Comparison of ENCODE assay signal across 10 cellular contexts in genomic region chr14:72450473-72451044, GRCh38.
DNase-seq lines count a peak whose midpoint lies in the region; ATAC-seq and TF ChIP-seq lines count a peak whose summit lies in the region.
"Had no signal": no experiment of that assay in that cellular context is flagged by ENCODE, and none has a peak within 500 bp of the region (broad histone marks: within the 10 kb centered on the region; RNA-seq: fewer than 3 reads in every experiment).

No MANE protein-coding gene starts in this region.

- peak overlapping the region; percentile 92 for H3K18ac ChIP-seq in neuronal stem cell (ENCODE audit: low read length)

- peaks cover 8% of the 10 kb centered on the region for H3F3A ChIP-seq in MM.1S (ENCODE audit: insufficient read depth, low read length)

- no TSS peak for BruUV-seq in mammary epithelial cell (replicated peaks; lab: Mats Ljungman, UMichigan)

- H2BK5ac ChIP-seq in neuronal stem cell (ENCODE audit: low read length) = no peak overlapping the region

- H3K27me3 ChIP-seq in MM.1S (replicated peaks; ENCODE audit: insufficient read depth, low read length) = no peaks in the 10 kb centered on the region
- H3K27me3 ChIP-seq in neuronal stem cell (ENCODE audit: control insufficient read depth in 3 of 3, insufficient read depth in 3 of 3, low read depth in 1 of 3, low read length in 3 of 3) = no peaks in the 10 kb centered on the region
- H3K27me3 ChIP-seq in mammary epithelial cell (ENCODE audit: insufficient read depth, low read length) = no peaks in the 10 kb centered on the region
- H3K27me3 ChIP-seq: cardiac muscle cell had no signal

- peak overlapping the region; percentile 45 for H3K4me2 ChIP-seq in MM.1S (ENCODE audit: low read depth, low read length)
- H3K4me2 ChIP-seq in neuronal stem cell (ENCODE audit: insufficient read depth, low read length, poor library complexity, severe bottlenecking) = no peak overlapping the region
- H3K4me2 ChIP-seq in mammary epithelial cell (ENCODE audit: insufficient read depth, low read depth, low read length) = no peak overlapping the region

- H3K23ac ChIP-seq in neuronal stem cell (ENCODE audit: low read depth, low read length, poor library complexity) = peak overlapping the region; percentile 21

- H3K9me2 ChIP-seq in MM.1S (replicated peaks; ENCODE audit: insufficient read depth, low read length) = no peaks in the 10 kb centered on the region

- H3K9ac ChIP-seq in MM.1S (ENCODE audit: low read length) = peak overlapping the region; percentile 55
- H3K9ac ChIP-seq in neuronal stem cell (ENCODE audit: low read depth, low read length, poor library complexity) = no peak overlapping the region
- no peak overlapping the region for H3K9ac ChIP-seq in mammary epithelial cell (ENCODE audit: insufficient read depth, low read length)

- in situ Hi-C loops in mammary epithelial cell (cut with MboI; ENCODE audit: low sequenced_read_pairs in 2 of 2) = no loop called here

- H3K14ac ChIP-seq in neuronal stem cell (ENCODE audit: low read length) = no peak overlapping the region

- no CpG with 5 or more reads among the region's 7 CpGs for WGBS in neuronal stem cell (ENCODE audit: extremely low coverage in 2 of 2, insufficient read length in 2 of 2, insufficient replicate concordance in 1 of 2), 2 donors
- WGBS in mammary epithelial cell (ENCODE audit: low coverage, missing lambda C conversion rate) = 66% methylated on average over 7 of the region's 7 CpGs

- H3K79me2 ChIP-seq in MM.1S (ENCODE audit: low read length) (no peaks in the 10 kb centered on the region), mammary epithelial cell (ENCODE audit: insufficient read depth, low read length) (no peaks in the 10 kb centered on the region)

- no peaks in the 10 kb centered on the region for H4K20me1 ChIP-seq in MM.1S (ENCODE audit: insufficient read depth, low read length)
- H4K20me1 ChIP-seq in mammary epithelial cell (ENCODE audit: insufficient read depth, low read length) = no peaks in the 10 kb centered on the region

- H2BK120ac ChIP-seq in neuronal stem cell (ENCODE audit: low read depth, low read length) = no peak overlapping the region

- peak overlapping the region; percentile 3 for H2BK15ac ChIP-seq in neuronal stem cell (ENCODE audit: low read length)

- H3K79me1 ChIP-seq in neuronal stem cell (ENCODE audit: low read depth, low read length) = no peaks in the 10 kb centered on the region

- dilution Hi-C loops in mammary epithelial cell (cut with HindIII; ENCODE audit: low sequenced_read_pairs) = no loop called here

- TF ChIP-seq CTCF in MM.1S (IDR thresholded peaks at IDR 0.05; ENCODE audit: low read length) (no peak), mammary epithelial cell (conservative IDR thresholded peaks at IDR 0.05 in 1 of 2, IDR thresholded peaks at IDR 0.05 in 1 of 2; ENCODE audit: extremely low read depth in 1 of 2, insufficient read depth in 1 of 2, low read depth in 1 of 2, low read length in 2 of 2) (no peak)

- H3K4me1 ChIP-seq in MM.1S (ENCODE audit: low read length) (peaks cover 27% of the 10 kb centered on the region), neuronal stem cell (ENCODE audit: control insufficient read depth in 2 of 2, insufficient read depth in 1 of 2, low read depth in 1 of 2, low read length in 2 of 2) (peaks cover 9 to 10% of the 10 kb centered on the region in 2 donors), mammary epithelial cell (ENCODE audit: insufficient read depth, low read length) (no peaks in the 10 kb centered on the region)

- H3K4me3 ChIP-seq in MM.1S (ENCODE audit: low read length) (no peak overlapping the region), neuronal stem cell (ENCODE audit: low read length in 2 of 2) (no peak overlapping the region), mammary epithelial cell (replicated peaks in 1 of 3; ENCODE audit: insufficient read depth in 1 of 3, low read depth in 2 of 3, low read length in 3 of 3) (no peak overlapping the region)
- H3K4me3 ChIP-seq: cardiac muscle cell had no signal

- no peak overlapping the region for H4K8ac ChIP-seq in neuronal stem cell (ENCODE audit: low read depth, low read length)

- intact Hi-C loops in mammary epithelial cell (cut with micrococcal nuclease) = no loop called here
- intact Hi-C loops in Right ventricle myocardium superior (cut with DNase I) = no loop called here
- intact Hi-C loops in Right ventricle myocardium inferior (cut with DNase I) = no loop called here

- no peaks in the 10 kb centered on the region for H3K36me3 ChIP-seq in MM.1S (replicated peaks; ENCODE audit: insufficient read depth, low read length)
- no peaks in the 10 kb centered on the region for H3K36me3 ChIP-seq in neuronal stem cell (replicated peaks in 1 of 2; ENCODE audit: control insufficient read depth in 2 of 2, insufficient read depth in 2 of 2, low read length in 2 of 2)
- H3K36me3 ChIP-seq in mammary epithelial cell (ENCODE audit: insufficient read depth, low read length) = no peaks in the 10 kb centered on the region
- H3K36me3 ChIP-seq: cardiac muscle cell had no signal

- peak overlapping the region; percentile 49 for H4K91ac ChIP-seq in neuronal stem cell (ENCODE audit: low read depth, low read length, poor library complexity)

- no peak overlapping the region for H2BK12ac ChIP-seq in neuronal stem cell (ENCODE audit: low read length)

- no peak overlapping the region for H3K4ac ChIP-seq in neuronal stem cell (ENCODE audit: low read length)

- H3K27ac ChIP-seq in MM.1S (ENCODE audit: low read length) (peak overlapping the region; percentile 98), neuronal stem cell (replicated peaks; ENCODE audit: low read length) (peak overlapping the region; percentile 75), mammary epithelial cell (ENCODE audit: insufficient read depth, low read depth, low read length) (no peak overlapping the region)
- H3K27ac ChIP-seq: cardiac muscle cell had no signal

- H3K9me3 ChIP-seq in MM.1S (replicated peaks; ENCODE audit: insufficient read depth, low read length) (no peaks in the 10 kb centered on the region), neuronal stem cell (replicated peaks in 1 of 2; ENCODE audit: control insufficient read depth in 2 of 2, insufficient read depth in 1 of 2, low read depth in 1 of 2, low read length in 2 of 2) (no peaks in the 10 kb centered on the region), mammary epithelial cell (replicated peaks; ENCODE audit: insufficient read depth, low read length) (no peaks in the 10 kb centered on the region)

- H2AFZ ChIP-seq in MM.1S (ENCODE audit: low read length) = peak overlapping the region; percentile 67; the same call in 1 of the 2 replicates
- H2AFZ ChIP-seq in neuronal stem cell (ENCODE audit: low read length) = peak overlapping the region; percentile 89
- H2AFZ ChIP-seq in mammary epithelial cell (ENCODE audit: low read depth, low read length) = no peak overlapping the region

- H2AK5ac ChIP-seq in neuronal stem cell (ENCODE audit: low read depth, low read length) = no peak overlapping the region

- ATAC-seq in GM19455 (IDR thresholded peaks at IDR 0.05; ENCODE audit: unreplicated experiment) = peak; percentile 8
- no peak for ATAC-seq in Right ventricle myocardium superior (ENCODE audit: poor library complexity)
- ATAC-seq in Right ventricle myocardium inferior = no peak

- CTCF ChIA-PET in mammary epithelial cell (lab: Charles Lee; ENCODE audit: low non-redundant PET) = no interaction called here

- DNase-seq in MM.1S (no peak), dermis blood vessel endothelial cell (peak; percentile 12), neuronal stem cell (ENCODE audit: low spot score) (no peak), mammary epithelial cell (no peak), Right ventricle myocardium superior (no peak), Right ventricle myocardium inferior (ENCODE audit: missing footprints) (no peak)
- no peak for DNase-seq in stimulated activated CD4-positive, alpha-beta T cell treated with anti-CD3 and anti-CD28 coated beads, Interleukin-2, amount 100 ng/mL, for 24 hours
- DNase-seq: NCI-H526 had no signal
